Comparison of ENCODE assay signal across 8 cellular contexts in the genomic region with DNA sequence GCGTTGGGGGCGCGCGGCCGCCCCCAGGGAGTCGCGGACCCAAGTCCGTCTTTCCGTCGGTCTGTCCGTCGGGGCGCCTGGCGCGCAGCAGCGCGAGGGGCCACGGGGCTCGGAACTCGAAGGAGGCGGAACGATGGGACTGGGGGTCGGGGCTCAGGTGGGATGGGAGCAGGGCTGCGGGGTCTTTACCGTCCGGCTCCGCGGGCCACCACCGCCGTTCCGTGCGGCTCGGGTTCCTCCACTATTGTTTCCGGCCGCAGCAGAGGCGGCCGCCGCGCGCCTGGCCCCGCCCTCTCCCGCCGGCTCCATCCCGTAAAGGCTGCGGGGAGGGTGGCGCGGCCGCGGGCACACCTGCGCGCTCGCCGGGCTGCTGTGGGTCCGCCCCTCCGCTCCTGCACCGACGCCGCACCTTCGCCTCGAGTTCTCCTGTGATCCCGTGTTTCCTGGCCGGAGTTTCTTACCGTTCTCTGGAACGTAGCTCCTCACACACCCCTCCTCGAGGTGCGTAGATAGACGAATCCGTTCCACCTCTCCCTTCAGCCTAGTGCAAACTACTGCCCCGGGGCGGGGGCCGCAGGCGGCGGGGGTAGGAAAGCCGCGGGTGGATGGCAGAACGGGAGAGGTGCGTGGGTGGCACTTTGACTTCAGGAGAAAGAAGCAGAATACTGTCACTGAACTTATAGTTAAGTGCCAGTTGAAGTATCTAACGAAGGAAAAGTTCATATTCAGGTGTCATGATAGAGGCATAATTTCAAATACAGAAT. TPM values are rescaled to one million over a fixed set of nuclear protein-coding genes. Genes with fewer than 3 reads are reported as not detected.
A peak's percentile ranks its signal among the peaks of the same experiment; 100 is the strongest.
DNase-seq lines count a peak whose midpoint lies in the region; ATAC-seq and TF ChIP-seq lines count a peak whose summit lies in the region.

A gene (minus strand): TSS at position 243 of the 764 bp plus-strand sequence. CDS start 1,038 bp downstream, outside the sequence.

- H3K4me1 ChIP-seq in NT2/D1 (ENCODE audit: insufficient read depth, insufficient read length) (no peaks in the 10 kb centered on the region), endodermal cell (ENCODE audit: control insufficient read depth, insufficient read depth, low read length) (no peaks in the 10 kb centered on the region)

- peak within 1 kb of the TSS; percentile 99 for H3K27ac Mint-ChIP-seq in endodermal cell

- H3K4me1 Mint-ChIP-seq in endodermal cell, result peaks cover 7% of the 10 kb centered on the region

- peak within 1 kb of the TSS; percentile 94 for H3K9ac ChIP-seq in NT2/D1 (ENCODE audit: insufficient read length, low read depth)
- H3K9ac ChIP-seq in endodermal cell (ENCODE audit: extremely low read depth, low read length, poor library complexity, severe bottlenecking), result peak within 1 kb of the TSS; percentile 96

- ATAC-seq in GM21360 (IDR thresholded peaks at IDR 0.05; ENCODE audit: unreplicated experiment), result peak; percentile 75

- peaks cover 21% of the 10 kb centered on the region for H3K36me3 Mint-ChIP-seq in endodermal cell (ENCODE audit: low read depth)

- H3K27ac ChIP-seq in endodermal cell (ENCODE audit: low read depth, low read length), result peak within 1 kb of the TSS; percentile 99

- H3K4me3 Mint-ChIP-seq in endodermal cell, result peak within 1 kb of the TSS; percentile 90

- no peaks in the 10 kb centered on the region for H3K27me3 Mint-ChIP-seq in endodermal cell (ENCODE audit: insufficient read depth)

- peaks cover 31% of the 10 kb centered on the region for H3K36me3 ChIP-seq in NT2/D1 (ENCODE audit: insufficient read depth, insufficient read length, low read length)
- peaks cover 32% of the 10 kb centered on the region for H3K36me3 ChIP-seq in endodermal cell (ENCODE audit: control insufficient read depth, insufficient read depth, low read length)

- H3K4me3 ChIP-seq in NT2/D1 (ENCODE audit: insufficient read length, low read depth) (peak within 1 kb of the TSS; percentile 86), endodermal cell (ENCODE audit: low read length) (peak within 1 kb of the TSS; percentile 97)

- DNase-seq in COR-L47 (lab: John Stamatoyannopoulos, UW), result peak; percentile 83
- peak; percentile 59 for DNase-seq in HT-29 (ENCODE audit: low spot score)
- DNase-seq in NT2/D1 (ENCODE audit: low read depth, low spot score), result peak; percentile 70
- peak; percentile 63 for DNase-seq in activated CD8-positive, alpha-beta memory T cell treated with anti-CD3 and anti-CD28 coated beads, Interleukin-2, amount 50 U/mL, for 24 hours (ENCODE audit: extremely low read depth)
- DNase-seq in endodermal cell, result peak; percentile 88
- peak; percentile 89 for DNase-seq in midbrain (lab: John Stamatoyannopoulos, UW)
- peak; percentile 71 to 85 for DNase-seq in stimulated activated CD8-positive, alpha-beta memory T cell treated with anti-CD3 and anti-CD28 coated beads, Interleukin-2, amount 100 ng/mL, for 1 hour (ENCODE audit: low read depth in 2 of 2)

- no peak for TF ChIP-seq CTCF in endodermal cell (conservative IDR thresholded peaks at IDR 0.05)

- H3K27me3 ChIP-seq in NT2/D1 (ENCODE audit: insufficient read depth, insufficient read length), result no peaks in the 10 kb centered on the region
- H3K27me3 ChIP-seq in endodermal cell (ENCODE audit: control insufficient read depth, insufficient read depth, low read length, poor library complexity, severe bottlenecking), result no peaks in the 10 kb centered on the region

- no peaks in the 10 kb centered on the region for H3K9me3 ChIP-seq in NT2/D1 (ENCODE audit: insufficient read depth, low read length)
- peaks cover 9% of the 10 kb centered on the region for H3K9me3 ChIP-seq in endodermal cell (ENCODE audit: control insufficient read depth, low read length)

- WGBS in endodermal cell (ENCODE audit: insufficient coverage in 1 of 2, insufficient read length in 1 of 2), 2 experiments, result 0% methylated on average over 15 to 77 of the region's 78 CpGs

- H3K9me3 Mint-ChIP-seq in endodermal cell, result no peaks in the 10 kb centered on the region

RNA-seq across cellular contexts. Expression of the gene that starts here (rescaled TPM):
- 0.94 and 2.7 TPM in 2 replicates for total RNA-seq in HT-29 (2014; rRNA removed; shearing (Covaris generic))
- 10 to 100 TPM; 32.3 to 49.5 TPM for total RNA-seq in endodermal cell
- 22.4 TPM for polyA plus RNA-seq in endodermal cell (2013, experiment 1 of 2)
- 23.8 TPM for polyA plus RNA-seq in endodermal cell (2013, experiment 2 of 2)

Comparison
In these comparisons a context has a peak if more than half of its experiments do, and no peak if none do; other contexts are left out.
1. Peak in every context shown above with its lines: DNase-seq, ATAC-seq, H3K4me3 ChIP-seq and H3K27ac ChIP-seq.